Comparison of ENCODE assay signal across 1 cellular context in genomic region chrX:48003758-48004457, GRCh38.
TF ChIP-seq lines count a peak whose summit lies in the region.

ZNF182 (minus strand) TSS chrX:48003989; CDS start chrX:48002609, 1,380 bp downstream.

TF ChIP-seq in GM12878, 131 proteins besides CTCF, POLR2A, EP300 and RAD21 (continued from another document):
- TF ChIP-seq USF2 (IDR thresholded peaks at IDR 0.05; ENCODE audit: borderline replicate concordance, low read depth, low read length) (no peak), ZNF207 (IDR thresholded peaks at IDR 0.05; ENCODE audit: borderline replicate concordance) (no peak), ATF2 (IDR thresholded peaks at IDR 0.05; ENCODE audit: low read length) (peak; percentile 50; the same call in 1 of the 2 replicates), NFXL1 (IDR thresholded peaks at IDR 0.05; ENCODE audit: borderline replicate concordance) (no peak), RUNX3 (IDR thresholded peaks at IDR 0.05; ENCODE audit: low read length) (no peak), ASH2L (IDR thresholded peaks at IDR 0.05; ENCODE audit: borderline replicate concordance, low read depth) (no peak), YY1 (IDR thresholded peaks at IDR 0.05; ENCODE audit: low read depth, low read length) (peak; percentile 99), NR2F1 (conservative IDR thresholded peaks at IDR 0.05) (no peak; the same call in 1 of the 2 replicates), SP1 (IDR thresholded peaks at IDR 0.05; ENCODE audit: low read depth, low read length) (peak; percentile 19), SUPT20H (IDR thresholded peaks at IDR 0.05; ENCODE audit: borderline replicate concordance, control insufficient read depth, low read depth, low read length) (no peak), SIX5 (IDR thresholded peaks at IDR 0.05; ENCODE audit: low read depth, low read length, severe bottlenecking) (peak; percentile 57), BHLHE40 (IDR thresholded peaks at IDR 0.05; ENCODE audit: borderline replicate concordance in 1 of 2, low read depth in 2 of 2, low read length in 1 of 2) (peak in 1 of 2 experiments; percentile 25; a peak in 1 of 4 replicates), CUX1 (IDR thresholded peaks at IDR 0.05; ENCODE audit: insufficient replicate concordance, low read depth, low read length) (no peak), HDGF (IDR thresholded peaks at IDR 0.05) (no peak), ETV6 (conservative IDR thresholded peaks at IDR 0.05 in 1 of 2, IDR thresholded peaks at IDR 0.05 in 1 of 2; ENCODE audit: borderline replicate concordance in 1 of 2, low read depth in 1 of 2) (no peak), IRF4 (IDR thresholded peaks at IDR 0.05; ENCODE audit: low read depth, low read length) (no peak), CHD1 (IDR thresholded peaks at IDR 0.05; ENCODE audit: low read depth, low read length) (no peak), MLLT1 (IDR thresholded peaks at IDR 0.05) (peak; percentile 75), MYC (IDR thresholded peaks at IDR 0.05; ENCODE audit: insufficient read depth, insufficient read length, insufficient replicate concordance, low read length, severe bottlenecking) (no peak), EED (IDR thresholded peaks at IDR 0.05; ENCODE audit: low read depth) (no peak), CEBPZ (IDR thresholded peaks at IDR 0.05; ENCODE audit: low read depth, low read length) (no peak), MYB (IDR thresholded peaks at IDR 0.05; ENCODE audit: borderline replicate concordance, low read depth, low read length) (no peak), KAT2A (conservative IDR thresholded peaks at IDR 0.05; ENCODE audit: control insufficient read depth, low read depth, low read length) (no peak), BCL11A (IDR thresholded peaks at IDR 0.05; ENCODE audit: low read depth, low read length) (no peak), ZSCAN29 (IDR thresholded peaks at IDR 0.05) (no peak), FOXK2 (IDR thresholded peaks at IDR 0.05) (peak; percentile 81), PRDM15 (CRISPR knock-in tag; IDR thresholded peaks at IDR 0.05) (no peak), PAX5 (IDR thresholded peaks at IDR 0.05; ENCODE audit: borderline replicate concordance, low read depth, low read length) (peak; percentile 60; the same call in 1 of the 2 replicates), ZNF687 (IDR thresholded peaks at IDR 0.05) (no peak; the same call in 1 of the 2 replicates)
